Comparison of ENCODE assay signal across 10 cellular contexts in the genomic region with DNA sequence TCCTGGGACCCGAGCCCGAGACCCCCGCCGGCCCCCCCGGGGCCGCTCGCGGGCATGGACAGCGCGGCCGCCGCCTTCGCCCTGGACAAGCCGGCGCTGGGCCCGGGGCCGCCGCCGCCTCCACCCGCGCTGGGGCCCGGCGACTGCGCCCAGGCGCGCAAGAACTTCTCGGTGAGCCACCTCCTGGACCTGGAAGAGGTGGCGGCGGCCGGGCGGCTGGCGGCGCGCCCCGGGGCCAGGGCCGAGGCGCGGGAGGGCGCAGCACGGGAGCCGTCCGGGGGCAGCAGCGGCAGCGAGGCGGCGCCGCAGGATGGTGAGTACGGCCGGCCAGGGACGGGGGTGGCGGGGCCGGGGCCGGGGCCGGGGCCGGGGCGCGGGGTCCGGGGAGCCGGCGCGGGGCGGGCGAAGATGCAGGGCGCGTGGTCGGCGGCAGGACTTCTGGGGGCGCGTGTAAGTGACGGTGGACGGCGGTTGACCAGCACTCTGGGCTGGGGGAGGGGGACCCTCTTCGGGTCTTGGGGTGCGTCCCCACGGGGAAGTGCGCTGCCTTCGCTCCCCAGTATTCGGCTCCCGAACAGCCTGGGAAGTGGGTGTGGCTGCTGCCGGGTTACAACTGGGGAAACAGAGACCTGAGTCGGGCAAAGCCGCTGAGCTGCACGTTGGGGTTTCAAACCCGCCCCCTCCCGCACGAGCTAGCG. TPM values are rescaled to one million over a fixed set of nuclear protein-coding genes. Genes with fewer than 3 reads are reported as not detected.
DNase-seq lines count a peak whose midpoint lies in the region; ATAC-seq and TF ChIP-seq lines count a peak whose summit lies in the region.
"Had no signal": no experiment of that assay in that cellular context is flagged by ENCODE, and none has a peak within 500 bp of the region (broad histone marks: within the 10 kb centered on the region; RNA-seq: fewer than 3 reads in every experiment).

No MANE protein-coding gene starts in this region.

- no peaks in the 10 kb centered on the region for H3K36me3 Mint-ChIP-seq in endodermal cell (ENCODE audit: low read depth)

- H3K9ac ChIP-seq in HUES6 (ENCODE audit: low read length) (no peak overlapping the region), endodermal cell (ENCODE audit: extremely low read depth, low read length, poor library complexity, severe bottlenecking) (no peak overlapping the region)

- H3K27me3 Mint-ChIP-seq in endodermal cell (ENCODE audit: insufficient read depth), result peaks cover 45% of the 10 kb centered on the region

- no peaks in the 10 kb centered on the region for H3K9me3 ChIP-seq in HUES6 (ENCODE audit: control insufficient read depth, insufficient read depth, low read depth, low read length)
- H3K9me3 ChIP-seq in endodermal cell (ENCODE audit: control insufficient read depth, low read length), result no peaks in the 10 kb centered on the region
- no peaks in the 10 kb centered on the region for H3K9me3 ChIP-seq in osteoblast (ENCODE audit: low read depth, low read length)

- peak overlapping the region; percentile 83 for H3K4me2 ChIP-seq in osteoblast (ENCODE audit: insufficient read depth, low read length)

- ATAC-seq in HG03159 (IDR thresholded peaks at IDR 0.05; ENCODE audit: unreplicated experiment), result no peak

- H2AFZ ChIP-seq in osteoblast (ENCODE audit: low read length), result peak overlapping the region; percentile 59

- H3K79me2 ChIP-seq in osteoblast (ENCODE audit: insufficient read depth, low read length), result peaks cover 30% of the 10 kb centered on the region

- DNase-seq in AG09309 (ENCODE audit: low read depth) (no peak), endodermal cell (peak; percentile 65), osteoblast (ENCODE audit: insufficient read length, low spot score, missing footprints) (peak; percentile 92), NCI-H2029 (lab: John Stamatoyannopoulos, UW) (no peak), DMS114 treated with DMSO at 0.1 percent for 48 hours (lab: John Stamatoyannopoulos, UW; ENCODE audit: unreplicated experiment) (no peak)
- no peak for DNase-seq in activated CD4-positive, alpha-beta T cell treated with anti-CD3 and anti-CD28 coated beads, Interleukin-2, amount 50 U/mL, for 4 hours
- DNase-seq: foreskin melanocyte, GF-D8 had no signal

- no peaks in the 10 kb centered on the region for H3K36me3 ChIP-seq in HUES6 (ENCODE audit: control insufficient read depth, insufficient read depth, low read length)
- H3K36me3 ChIP-seq in endodermal cell (ENCODE audit: control insufficient read depth, insufficient read depth, low read length), result no peaks in the 10 kb centered on the region
- peaks cover 6% of the 10 kb centered on the region for H3K36me3 ChIP-seq in osteoblast (ENCODE audit: insufficient read depth, low read length)

- H4K20me1 ChIP-seq in osteoblast (ENCODE audit: insufficient read depth, low read length), result peaks cover 14% of the 10 kb centered on the region

- H3K4me3 Mint-ChIP-seq in endodermal cell, result peak overlapping the region; percentile 46

- H3K4me1 Mint-ChIP-seq in endodermal cell, result peaks cover 7% of the 10 kb centered on the region

- H3K9me3 Mint-ChIP-seq in endodermal cell, result no peaks in the 10 kb centered on the region

- peaks cover 31% of the 10 kb centered on the region for H3K27me3 ChIP-seq in HUES6 (ENCODE audit: control insufficient read depth, insufficient read depth, low read length)
- peaks cover 48% of the 10 kb centered on the region for H3K27me3 ChIP-seq in endodermal cell (ENCODE audit: control insufficient read depth, insufficient read depth, low read length, poor library complexity, severe bottlenecking)
- no peaks in the 10 kb centered on the region for H3K27me3 ChIP-seq in osteoblast (ENCODE audit: insufficient read depth, low read length)

- WGBS in endodermal cell (ENCODE audit: insufficient coverage in 1 of 2, insufficient read length in 1 of 2), 2 experiments, result 8 to 14% methylated on average over 25 to 87 of the region's 87 CpGs

- TF ChIP-seq CTCF in AG09309 (IDR thresholded peaks at IDR 0.05; ENCODE audit: control insufficient read depth, insufficient read depth, low read depth, low read length, missing control alignments), result no peak
- no peak for TF ChIP-seq CTCF in endodermal cell (conservative IDR thresholded peaks at IDR 0.05)
- no peak for TF ChIP-seq CTCF in osteoblast (IDR thresholded peaks at IDR 0.05; ENCODE audit: extremely low read depth, low read depth, low read length)

- no peak overlapping the region for H3K27ac Mint-ChIP-seq in endodermal cell

- H3K27ac ChIP-seq in HUES6 (ENCODE audit: low read depth, low read length) (no peak overlapping the region), endodermal cell (ENCODE audit: low read depth, low read length) (no peak overlapping the region), osteoblast (ENCODE audit: low read depth, low read length) (no peak overlapping the region)

- peaks cover 18% of the 10 kb centered on the region for H3K4me1 ChIP-seq in HUES6 (ENCODE audit: control insufficient read depth, insufficient read depth, low read length)
- H3K4me1 ChIP-seq in endodermal cell (ENCODE audit: control insufficient read depth, insufficient read depth, low read length), result no peaks in the 10 kb centered on the region
- H3K4me1 ChIP-seq in osteoblast (ENCODE audit: insufficient read depth, low read length), result peaks cover 30% of the 10 kb centered on the region

- H3K4me3 ChIP-seq in AG09309 (ENCODE audit: control insufficient read depth, low read depth, low read length), result peak overlapping the region; percentile 47
- peak overlapping the region; percentile 65 for H3K4me3 ChIP-seq in HUES6 (ENCODE audit: low read depth, low read length)
- H3K4me3 ChIP-seq in endodermal cell (ENCODE audit: low read length), result no peak overlapping the region
- H3K4me3 ChIP-seq in osteoblast (ENCODE audit: insufficient read depth, low read length), result peak overlapping the region; percentile 76

RNA-seq across cellular contexts. Expression of a gene that starts 0.5 kb away (rescaled TPM):
- 1 to 10 TPM; 1.0 to 3.8 TPM for total RNA-seq in endodermal cell
- 5.4 TPM for polyA plus RNA-seq in endodermal cell (2013, experiment 1 of 2)
- polyA plus RNA-seq in endodermal cell (2013, experiment 2 of 2), result 6.0 TPM
- total RNA-seq in osteoblast, result 27.5 and 34.8 TPM in 2 replicates

RNA-seq across cellular contexts. Expression of a gene that starts 24.0 kb away (rescaled TPM):
- total RNA-seq in endodermal cell, result 10 to 100 TPM; 19.8 to 20.2 TPM
- 17.7 TPM for polyA plus RNA-seq in endodermal cell (2013, experiment 1 of 2)
- polyA plus RNA-seq in endodermal cell (2013, experiment 2 of 2), result 14.9 TPM
- 21.0 and 23.9 TPM in 2 replicates for total RNA-seq in osteoblast

RNA-seq across cellular contexts. Expression of a gene that starts 40.0 kb away (rescaled TPM):
- 10 to 100 TPM; 39.6 to 49.1 TPM for total RNA-seq in endodermal cell
- 40.4 TPM for polyA plus RNA-seq in endodermal cell (2013, experiment 1 of 2)
- 40.9 TPM for polyA plus RNA-seq in endodermal cell (2013, experiment 2 of 2)
- 26.4 and 28.6 TPM in 2 replicates for total RNA-seq in osteoblast

RNA-seq across cellular contexts. Expression of a gene that starts 45.1 kb away (rescaled TPM):
- total RNA-seq in endodermal cell (not detected), osteoblast (under 0.01 and 0.36 TPM in 2 replicates)
- not detected for polyA plus RNA-seq in endodermal cell (2013, experiment 1 of 2)
- not detected for polyA plus RNA-seq in endodermal cell (2013, experiment 2 of 2)

Comparison
In these comparisons a context has a peak if more than half of its experiments do, and no peak if none do; other contexts are left out.
1. DNase-seq: peak in endodermal cell (single experiment) and osteoblast (single experiment); none in AG09309 (single experiment), NCI-H2029 (single experiment), activated CD4-positive, alpha-beta T cell treated with anti-CD3 and anti-CD28 coated beads, Interleukin-2, amount 50 U/mL, for 4 hours (0 of 2) and DMS114 treated with DMSO at 0.1 percent for 48 hours (single experiment).